23 cellular contexts compared by ENCODE assay signal in the genomic region with DNA sequence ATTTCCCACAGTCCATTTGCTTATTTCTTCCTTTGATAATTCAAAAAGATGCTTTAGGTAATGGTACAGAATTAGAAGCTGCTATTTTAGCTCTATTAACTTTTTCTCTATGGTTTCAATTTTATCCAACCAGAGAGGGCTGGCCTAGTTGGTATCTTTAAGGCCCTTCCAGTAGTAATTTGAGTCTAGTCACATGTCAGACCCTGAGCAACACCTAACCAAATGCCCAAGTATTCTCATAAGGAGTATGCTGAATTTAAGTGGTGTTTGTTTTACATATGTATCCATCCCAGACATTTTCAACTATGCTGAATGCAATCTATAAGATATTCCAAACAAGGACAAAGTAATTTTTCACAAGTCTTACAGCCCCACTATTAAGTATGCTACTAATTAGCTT. TPM values are rescaled to one million over a fixed set of nuclear protein-coding genes. Genes with fewer than 3 reads are reported as not detected.
DNase-seq lines count a peak whose midpoint lies in the region; ATAC-seq and TF ChIP-seq lines count a peak whose summit lies in the region.
"Had no signal": no experiment of that assay in that cellular context is flagged by ENCODE, and none has a peak within 500 bp of the region (broad histone marks: within the 10 kb centered on the region; RNA-seq: fewer than 3 reads in every experiment).

No MANE protein-coding gene starts in this region.

- no peaks in the 10 kb centered on the region for H3K9me3 ChIP-seq in cardiac muscle cell (ENCODE audit: low read depth)
- H3K9me3 ChIP-seq in SK-N-MC (ENCODE audit: low read depth, low read length), result no peaks in the 10 kb centered on the region
- H3K9me3 ChIP-seq in subcutaneous abdominal adipose tissue (ENCODE audit: control insufficient read depth in 5 of 5, low read length in 5 of 5), result no peaks in the 10 kb centered on the region
- H3K9me3 ChIP-seq: tibial nerve had no signal

- DNase-seq in cardiac muscle cell (ENCODE audit: low read depth in 1 of 2, low spot score in 1 of 2) (no peak), cardiac septum (ENCODE audit: low spot score) (no peak), SK-N-MC (ENCODE audit: low read depth, low spot score) (no peak), iris pigment epithelial cell (ENCODE audit: low read depth) (peak; percentile 20), HT-29 (ENCODE audit: low spot score) (no peak), sciatic nerve (ENCODE audit: low spot score) (no peak), NAMALWA (ENCODE audit: low spot score) (no peak)
- DNase-seq: activated CD4-positive, alpha-beta T cell treated with anti-CD3 and anti-CD28 coated beads, Interleukin-2, amount 50 U/mL, for 48 hours; activated naive CD4-positive, alpha-beta T cell; activated T-cell treated with anti-CD3 and anti-CD28 coated beads, Interleukin-2, amount 50 U/mL, for 4 hours; aorta; central memory CD4-positive, alpha-beta T cell; dorsolateral prefrontal cortex; kidney glomerular epithelial cell; mammary epithelial cell; NCI-H1105 treated with DMSO at 0.1 percent for 48 hours; NCI-H2081; NCI-H446 treated with DMSO at 0.1 percent for 48 hours; nucleus accumbens; stimulated activated CD4-positive, alpha-beta T cell treated with anti-CD3 and anti-CD28 coated beads, Interleukin-4, amount 100 ng/mL, for 24 hours; T1000 had no signal

- no peak for ATAC-seq in sciatic nerve
- ATAC-seq: activated T-cell treated with anti-CD3 and anti-CD28 coated beads, Interleukin-2, amount 50 U/mL, for 4 hours had no signal

- H3K4me1 ChIP-seq in cardiac muscle cell (ENCODE audit: low read depth) (peaks cover 18% of the 10 kb centered on the region), subcutaneous abdominal adipose tissue (ENCODE audit: control insufficient read depth in 5 of 5, insufficient read depth in 5 of 5, low read length in 5 of 5) (peaks cover 0 to 11% (median 3%) of the 10 kb centered on the region in 5 donors)
- H3K4me1 ChIP-seq: tibial nerve had no signal

- H3K27ac ChIP-seq in cardiac muscle cell (peak overlapping the region; percentile 80), SK-N-MC (peak overlapping the region; percentile 10; the same call in 1 of the 2 replicates), subcutaneous abdominal adipose tissue (ENCODE audit: low read depth, low read length) (peak overlapping the region; percentile 50)
- H3K27ac ChIP-seq: tibial nerve had no signal

- no peaks in the 10 kb centered on the region for H3K27me3 ChIP-seq in cardiac muscle cell
- H3K27me3 ChIP-seq in subcutaneous abdominal adipose tissue (ENCODE audit: control insufficient read depth in 5 of 5, insufficient read depth in 4 of 5, low read length in 5 of 5), result no peaks in the 10 kb centered on the region
- H3K27me3 ChIP-seq: dorsolateral prefrontal cortex, tibial nerve had no signal

- no peak for TF ChIP-seq CTCF in cardiac muscle cell (IDR thresholded peaks at IDR 0.05; ENCODE audit: low read depth, low read length)

- intact Hi-C loops in cardiac septum (cut with DNase I), result no loop called here
- intact Hi-C loops in sciatic nerve (cut with DNase I), result no loop called here

- H3K36me3 ChIP-seq in cardiac muscle cell (peaks cover 31% of the 10 kb centered on the region), SK-N-MC (ENCODE audit: insufficient read depth, low read length) (peaks cover 90% of the 10 kb centered on the region), subcutaneous abdominal adipose tissue (ENCODE audit: control insufficient read depth in 5 of 5, insufficient read depth in 5 of 5, low read length in 5 of 5) (peaks cover 21 to 53% (median 39%) of the 10 kb centered on the region in 5 donors)

- H3K4me3 ChIP-seq in cardiac muscle cell, result no peak overlapping the region
- H3K4me3 ChIP-seq in SK-N-MC, result no peak overlapping the region
- no peak overlapping the region for H3K4me3 ChIP-seq in subcutaneous abdominal adipose tissue (ENCODE audit: low read depth in 1 of 5, low read length in 5 of 5)
- H3K4me3 ChIP-seq: dorsolateral prefrontal cortex, tibial nerve had no signal

- H3K9ac ChIP-seq in SK-N-MC (ENCODE audit: insufficient read length) (no peak overlapping the region), subcutaneous abdominal adipose tissue (ENCODE audit: low read length in 5 of 5) (no peak overlapping the region)

RNA-seq across cellular contexts. Expression of gene DNAJC19, which starts 9.6 kb away (rescaled TPM):
- total RNA-seq in cardiac muscle cell (48.4 and 48.8 TPM in 2 replicates), cardiac septum (62.2 TPM), sciatic nerve (51.8 TPM)
- 115 and 130 TPM in 2 replicates for polyA plus RNA-seq in cardiac muscle cell
- total RNA-seq in HT-29 (2014; rRNA removed; shearing (Covaris generic)), result 37.3 and 43.6 TPM in 2 replicates

Comparison
In these comparisons a context has a peak if more than half of its experiments do, and no peak if none do; other contexts are left out.
1. H3K27ac ChIP-seq: peak in every context shown above with its lines; median percentile 80 in cardiac muscle cell; 50 in subcutaneous abdominal adipose tissue; 10 in SK-N-MC.